In the genomic region with DNA sequence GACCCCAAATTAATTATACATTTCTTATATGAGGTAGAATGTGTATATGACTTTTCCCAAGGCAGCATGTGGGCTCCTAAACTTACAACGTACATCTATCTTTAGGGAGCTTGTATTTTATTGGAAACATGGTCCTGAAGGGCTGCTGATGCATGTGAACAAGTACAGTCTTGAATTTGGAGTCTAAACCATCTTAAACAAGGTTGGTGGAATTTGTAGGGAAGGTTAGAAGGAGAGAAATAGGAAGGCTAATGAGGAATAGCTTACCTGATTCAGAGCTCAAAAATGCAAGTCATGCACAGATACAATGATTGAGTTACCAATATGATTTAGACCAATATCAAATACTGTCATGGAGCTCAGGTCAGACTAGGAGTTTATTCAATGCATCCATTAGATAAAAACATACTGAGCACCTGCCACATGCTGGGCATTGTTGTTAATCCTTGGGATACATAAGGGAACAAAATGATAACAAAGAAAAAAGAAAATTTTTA, we compare ENCODE assay signal across 1 cellular context.
TF ChIP-seq lines count a peak whose summit lies in the region.

No MANE protein-coding gene starts in this region.

TF ChIP-seq in HepG2, 621 proteins besides CTCF, POLR2A, EP300 and RAD21 (continued from another document):
- TF ChIP-seq CEBPZ (IDR thresholded peaks at IDR 0.05; ENCODE audit: low read length): no peak
- no peak for TF ChIP-seq RFXAP (CRISPR knock-in tag; IDR thresholded peaks at IDR 0.05; ENCODE audit: borderline replicate concordance)
- TF ChIP-seq ZNF577 (CRISPR knock-in tag; IDR thresholded peaks at IDR 0.05; ENCODE audit: borderline replicate concordance, low read depth): no peak
TF ChIP-seq in HepG2: peak in this region for 1.
